Comparison of ENCODE assay signal across 8 cellular contexts in genomic region chr19:30227661-30228112, GRCh38.
A peak's percentile ranks its signal among the peaks of the same experiment; 100 is the strongest.
DNase-seq lines count a peak whose midpoint lies in the region; ATAC-seq and TF ChIP-seq lines count a peak whose summit lies in the region.

No MANE protein-coding gene starts in this region.

- ATAC-seq in HG02938 (IDR thresholded peaks at IDR 0.05; ENCODE audit: unreplicated experiment) = peak; percentile 56

- peak overlapping the region; percentile 38 for H3K4me3 ChIP-seq in retinal pigment epithelial cell (ENCODE audit: low read length)

- peak; percentile 72 for DNase-seq in activated effector memory CD4-positive, alpha-beta T cell treated with anti-CD3 and anti-CD28 coated beads, Interleukin-2, amount 50 U/mL, for 16 hours
- no peak for DNase-seq in activated effector memory CD4-positive, alpha-beta T cell treated with Interleukin-2 at 50 U/mL for 16 hours
- peak; percentile 31 to 61 for DNase-seq in NOMO-1 (lab: John Stamatoyannopoulos, UW; ENCODE audit: unreplicated experiment in 2 of 2)
- peak in 40 of 51 donors; percentile 25 to 87 (median 58) for DNase-seq in hypothalamus (lab: John Stamatoyannopoulos, UW)
- no peak for DNase-seq in retinal pigment epithelial cell (ENCODE audit: low read depth)
- DNase-seq in KG1 (lab: John Stamatoyannopoulos, UW) = no peak

- peak overlapping the region; percentile 66 for H3K27ac ChIP-seq in angular gyrus (ENCODE audit: low read depth, low read length)

- TF ChIP-seq CTCF in retinal pigment epithelial cell (conservative IDR thresholded peaks at IDR 0.05; ENCODE audit: low read depth, low read length) = no peak

Comparison
In these comparisons a context has a peak if more than half of its experiments do, and no peak if none do; other contexts are left out.
1. DNase-seq: peak in activated effector memory CD4-positive, alpha-beta T cell treated with anti-CD3 and anti-CD28 coated beads, Interleukin-2, amount 50 U/mL, for 16 hours (single experiment), NOMO-1 (2 of 2) and hypothalamus (40 of 51); none in activated effector memory CD4-positive, alpha-beta T cell treated with Interleukin-2 at 50 U/mL for 16 hours (single experiment), retinal pigment epithelial cell (single experiment) and KG1 (single experiment).